In the genomic region with DNA sequence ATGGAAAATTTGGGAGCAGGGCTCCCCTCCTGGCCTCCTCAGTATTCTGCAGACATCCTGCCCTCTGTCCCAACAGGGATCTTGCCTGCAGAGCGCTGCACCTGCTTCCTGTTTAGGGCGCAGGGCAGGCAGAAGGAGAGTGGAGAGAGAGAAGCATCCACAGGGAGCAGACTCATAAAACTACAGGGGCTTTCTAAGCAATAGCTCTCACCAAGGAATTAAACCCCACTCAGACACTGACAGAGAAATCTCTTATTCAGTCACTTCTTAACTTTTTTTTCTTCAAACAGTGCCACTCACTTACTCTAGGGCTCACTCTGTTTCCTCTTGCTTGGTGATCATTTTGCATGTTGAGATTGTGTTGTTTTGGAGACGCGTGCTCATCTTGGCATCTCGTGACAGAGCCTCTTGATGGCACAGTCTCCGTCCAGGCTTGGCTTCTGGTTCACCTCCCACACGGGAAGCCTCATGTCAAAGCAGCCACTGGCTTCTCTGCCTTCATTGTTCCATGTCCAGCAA, we compare ENCODE assay signal across 1 cellular context.
TF ChIP-seq lines count a peak whose summit lies in the region.

No MANE protein-coding gene starts in this region.

TF ChIP-seq in GM23338, 12 proteins besides CTCF, POLR2A, EP300 and RAD21 (continued from another document):
- TF ChIP-seq, protein P1, sequence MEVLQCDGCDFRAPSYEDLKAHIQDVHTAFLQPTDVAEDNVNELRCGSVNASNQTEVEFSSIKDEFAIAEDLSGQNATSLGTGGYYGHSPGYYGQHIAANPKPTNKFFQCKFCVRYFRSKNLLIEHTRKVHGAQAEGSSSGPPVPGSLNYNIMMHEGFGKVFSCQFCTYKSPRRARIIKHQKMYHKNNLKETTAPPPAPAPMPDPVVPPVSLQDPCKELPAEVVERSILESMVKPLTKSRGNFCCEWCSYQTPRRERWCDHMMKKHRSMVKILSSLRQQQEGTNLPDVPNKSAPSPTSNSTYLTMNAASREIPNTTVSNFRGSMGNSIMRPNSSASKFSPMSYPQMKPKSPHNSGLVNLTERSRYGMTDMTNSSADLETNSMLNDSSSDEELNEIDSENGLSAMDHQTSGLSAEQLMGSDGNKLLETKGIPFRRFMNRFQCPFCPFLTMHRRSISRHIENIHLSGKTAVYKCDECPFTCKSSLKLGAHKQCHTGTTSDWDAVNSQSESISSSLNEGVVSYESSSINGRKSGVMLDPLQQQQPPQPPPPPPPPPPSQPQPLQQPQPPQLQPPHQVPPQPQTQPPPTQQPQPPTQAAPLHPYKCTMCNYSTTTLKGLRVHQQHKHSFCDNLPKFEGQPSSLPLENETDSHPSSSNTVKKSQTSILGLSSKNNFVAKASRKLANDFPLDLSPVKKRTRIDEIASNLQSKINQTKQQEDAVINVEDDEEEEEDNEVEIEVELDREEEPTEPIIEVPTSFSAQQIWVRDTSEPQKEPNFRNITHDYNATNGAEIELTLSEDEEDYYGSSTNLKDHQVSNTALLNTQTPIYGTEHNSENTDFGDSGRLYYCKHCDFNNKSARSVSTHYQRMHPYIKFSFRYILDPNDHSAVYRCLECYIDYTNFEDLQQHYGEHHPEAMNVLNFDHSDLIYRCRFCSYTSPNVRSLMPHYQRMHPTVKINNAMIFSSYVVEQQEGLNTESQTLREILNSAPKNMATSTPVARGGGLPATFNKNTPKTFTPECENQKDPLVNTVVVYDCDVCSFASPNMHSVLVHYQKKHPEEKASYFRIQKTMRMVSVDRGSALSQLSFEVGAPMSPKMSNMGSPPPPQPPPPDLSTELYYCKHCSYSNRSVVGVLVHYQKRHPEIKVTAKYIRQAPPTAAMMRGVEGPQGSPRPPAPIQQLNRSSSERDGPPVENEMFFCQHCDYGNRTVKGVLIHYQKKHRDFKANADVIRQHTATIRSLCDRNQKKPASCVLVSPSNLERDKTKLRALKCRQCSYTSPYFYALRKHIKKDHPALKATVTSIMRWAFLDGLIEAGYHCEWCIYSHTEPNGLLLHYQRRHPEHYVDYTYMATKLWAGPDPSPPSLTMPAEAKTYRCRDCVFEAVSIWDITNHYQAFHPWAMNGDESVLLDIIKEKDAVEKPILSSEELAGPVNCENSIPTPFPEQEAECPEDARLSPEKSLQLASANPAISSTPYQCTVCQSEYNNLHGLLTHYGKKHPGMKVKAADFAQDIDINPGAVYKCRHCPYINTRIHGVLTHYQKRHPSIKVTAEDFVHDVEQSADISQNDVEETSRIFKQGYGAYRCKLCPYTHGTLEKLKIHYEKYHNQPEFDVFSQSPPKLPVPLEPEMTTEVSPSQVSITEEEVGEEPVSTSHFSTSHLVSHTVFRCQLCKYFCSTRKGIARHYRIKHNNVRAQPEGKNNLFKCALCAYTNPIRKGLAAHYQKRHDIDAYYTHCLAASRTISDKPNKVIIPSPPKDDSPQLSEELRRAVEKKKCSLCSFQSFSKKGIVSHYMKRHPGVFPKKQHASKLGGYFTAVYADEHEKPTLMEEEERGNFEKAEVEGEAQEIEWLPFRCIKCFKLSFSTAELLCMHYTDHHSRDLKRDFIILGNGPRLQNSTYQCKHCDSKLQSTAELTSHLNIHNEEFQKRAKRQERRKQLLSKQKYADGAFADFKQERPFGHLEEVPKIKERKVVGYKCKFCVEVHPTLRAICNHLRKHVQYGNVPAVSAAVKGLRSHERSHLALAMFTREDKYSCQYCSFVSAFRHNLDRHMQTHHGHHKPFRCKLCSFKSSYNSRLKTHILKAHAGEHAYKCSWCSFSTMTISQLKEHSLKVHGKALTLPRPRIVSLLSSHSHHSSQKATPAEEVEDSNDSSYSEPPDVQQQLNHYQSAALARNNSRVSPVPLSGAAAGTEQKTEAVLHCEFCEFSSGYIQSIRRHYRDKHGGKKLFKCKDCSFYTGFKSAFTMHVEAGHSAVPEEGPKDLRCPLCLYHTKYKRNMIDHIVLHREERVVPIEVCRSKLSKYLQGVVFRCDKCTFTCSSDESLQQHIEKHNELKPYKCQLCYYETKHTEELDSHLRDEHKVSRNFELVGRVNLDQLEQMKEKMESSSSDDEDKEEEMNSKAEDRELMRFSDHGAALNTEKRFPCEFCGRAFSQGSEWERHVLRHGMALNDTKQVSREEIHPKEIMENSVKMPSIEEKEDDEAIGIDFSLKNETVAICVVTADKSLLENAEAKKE (CRISPR knock-in tag; IDR thresholded peaks at IDR 0.05): no peak
- TF ChIP-seq ZNF114 (CRISPR knock-in tag; IDR thresholded peaks at IDR 0.05) (no peak), EZH2phosphoT487 (IDR thresholded peaks at IDR 0.05; ENCODE audit: unreplicated experiment) (no peak), ZNF331 (CRISPR knock-in tag; IDR thresholded peaks at IDR 0.05; ENCODE audit: low read depth) (no peak), POLR2AphosphoS5 (IDR thresholded peaks at IDR 0.05; ENCODE audit: low read depth) (no peak)
